In the genomic region with DNA sequence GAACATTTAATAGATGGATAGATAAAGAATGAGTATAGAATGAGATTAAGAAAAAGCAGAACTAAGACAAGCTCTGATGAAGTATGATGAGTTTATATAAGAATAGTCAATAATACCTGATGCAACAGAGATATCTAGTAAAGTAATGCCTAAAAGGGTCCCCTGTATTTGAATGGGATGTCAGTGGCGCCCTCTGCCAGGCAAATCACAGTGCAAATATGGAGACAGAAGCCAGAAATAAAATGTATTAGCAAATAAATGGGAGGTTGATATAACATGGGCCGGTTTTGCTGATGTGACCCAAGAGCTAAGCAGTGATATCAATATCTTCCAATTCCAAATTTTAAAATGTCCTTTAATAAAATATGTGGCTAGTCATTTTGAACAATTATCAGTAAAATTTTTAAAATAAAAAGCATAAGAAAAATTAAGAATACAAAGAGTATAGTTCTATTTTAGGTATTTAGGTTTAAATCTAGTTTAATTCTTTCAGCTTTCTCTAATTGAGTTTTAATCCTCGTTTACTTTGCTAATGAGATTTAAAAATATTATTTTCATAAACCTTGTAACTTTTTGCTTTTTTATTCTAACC, we compare ENCODE assay signal across 8 cellular contexts.
DNase-seq lines count a peak whose midpoint lies in the region; ATAC-seq and TF ChIP-seq lines count a peak whose summit lies in the region.

No MANE protein-coding gene starts in this region.

- no TSS peak for BruUV-seq in PC-9 (replicated peaks; lab: Mats Ljungman, UMichigan)

- no peaks in the 10 kb centered on the region for H4K20me1 ChIP-seq in PC-9 (ENCODE audit: insufficient read depth)

- POLR2A ChIA-PET in PC-9 (lab: Charles Lee; ENCODE audit: unreplicated experiment): interaction anchor here (0.6 kb wide), 2 partner anchors 15 to 244 kb away, joined by 3 read pairs; no protein-coding TSS in a partner anchor

- ATAC-seq in HG03521 (IDR thresholded peaks at IDR 0.05; ENCODE audit: unreplicated experiment) (no peak), HG02623 (IDR thresholded peaks at IDR 0.05; ENCODE audit: unreplicated experiment) (no peak)

- H3K27me3 ChIP-seq in PC-9 (ENCODE audit: insufficient read depth, low read depth) (no peaks in the 10 kb centered on the region), ascending aorta (no peaks in the 10 kb centered on the region)

- peaks cover 10% of the 10 kb centered on the region; the same call in 1 of the 2 replicates for H3K36me3 ChIP-seq in PC-9 (ENCODE audit: low read depth)
- no peaks in the 10 kb centered on the region for H3K36me3 ChIP-seq in ascending aorta

- no peak overlapping the region for H3K4me3 ChIP-seq in PC-9
- no peak overlapping the region for H3K4me3 ChIP-seq in ascending aorta

- CTCF ChIA-PET in PC-9 (lab: Charles Lee): interaction anchor here (1.2 kb wide), 1 partner anchor 334 kb away, joined by 4 read pairs; no protein-coding TSS in a partner anchor

- H3K4me1 ChIP-seq in PC-9 (replicated peaks; ENCODE audit: insufficient read depth) (0 out of 2 replicates have a peak, but pooled peaks cover 12% of the 10 kb centered on the region), ascending aorta (no peaks in the 10 kb centered on the region)

- H3K9me3 ChIP-seq in PC-9 (ENCODE audit: insufficient read depth, low read depth): no peaks in the 10 kb centered on the region
- H3K9me3 ChIP-seq in ascending aorta: no peaks in the 10 kb centered on the region

- intact Hi-C loops in PC-9 (cut with micrococcal nuclease; ENCODE audit: unreplicated experiment) (loop anchor here (1.0 to 5.0 kb wide), 2 partner anchors 36 to 62 kb away; partner anchors contain the start of gene ADK), ascending aorta (cut with DNase I) (no loop called here)

- H3K79me2 ChIP-seq in PC-9 (ENCODE audit: low read depth): peaks cover 49% of the 10 kb centered on the region

- TF ChIP-seq CTCF in 22Rv1 (IDR thresholded peaks at IDR 0.05) (peak; percentile 66), PC-9 (conservative IDR thresholded peaks at IDR 0.05) (peak; percentile 74), ascending aorta (IDR thresholded peaks at IDR 0.05) (peak in 2 of 3 experiments; percentile 17 to 47)

- H2AFZ ChIP-seq in PC-9: no peak overlapping the region

- H3F3A ChIP-seq in PC-9 (ENCODE audit: insufficient read depth, low read depth): peaks cover 4% of the 10 kb centered on the region; the same call in 1 of the 2 replicates

- H3K27ac ChIP-seq in 22Rv1: no peak overlapping the region
- peak overlapping the region; percentile 64 for H3K27ac ChIP-seq in PC-9
- H3K27ac ChIP-seq in ascending aorta: no peak overlapping the region

- no peak overlapping the region; the same call in 1 of the 2 replicates for H3K4me2 ChIP-seq in PC-9

- DNase-seq in EL (peak; percentile 61), PC-9 (peak; percentile 50 to 52), ascending aorta (ENCODE audit: low spot score in 2 of 2) (no peak), kidney tubule cell (ENCODE audit: low spot score) (peak; percentile 28), cortex of kidney (lab: John Stamatoyannopoulos, UW) (no peak)

- H3K9me2 ChIP-seq in PC-9 (ENCODE audit: insufficient read depth): no peaks in the 10 kb centered on the region

Comparison
In these comparisons a context has a peak if more than half of its experiments do, and no peak if none do; other contexts are left out.
1. DNase-seq: peak in EL (single experiment), PC-9 (2 of 2) and kidney tubule cell (single experiment); none in ascending aorta (0 of 2) and cortex of kidney (single experiment).
2. Peak in every context shown above with its lines, with median percentiles within 50 percentile points of each other: CTCF ChIP-seq.